Comparison of ENCODE assay signal across 15 cellular contexts in the genomic region with DNA sequence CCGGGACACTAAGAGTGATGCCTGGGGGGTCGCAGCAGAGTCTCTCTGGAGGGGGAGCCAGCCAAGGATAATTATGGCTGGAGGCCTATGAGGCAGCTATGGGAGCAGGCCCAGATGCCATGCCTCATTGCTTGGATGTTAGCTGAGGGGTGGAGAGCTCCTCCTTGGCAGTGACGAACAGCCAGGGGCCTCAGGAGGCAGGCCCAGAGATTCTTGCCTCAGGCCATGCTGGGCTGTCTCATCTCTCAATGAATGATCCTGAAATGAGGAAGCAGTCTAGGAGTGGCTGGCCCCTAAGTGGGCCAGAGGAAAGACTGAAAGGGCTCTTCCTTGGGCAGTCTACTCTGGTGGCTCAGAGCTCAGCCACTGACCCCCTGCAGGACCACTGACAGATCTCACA. TPM values are rescaled to one million over a fixed set of nuclear protein-coding genes. Genes with fewer than 3 reads are reported as not detected.
DNase-seq lines count a peak whose midpoint lies in the region; ATAC-seq and TF ChIP-seq lines count a peak whose summit lies in the region.
"Had no signal": no experiment of that assay in that cellular context is flagged by ENCODE, and none has a peak within 500 bp of the region (broad histone marks: within the 10 kb centered on the region; RNA-seq: fewer than 3 reads in every experiment).

No MANE protein-coding gene starts in this region.

- no peaks in the 10 kb centered on the region for H3K4me1 ChIP-seq in H9 (ENCODE audit: insufficient read depth, low read length)
- peaks cover 3% of the 10 kb centered on the region for H3K4me1 ChIP-seq in RWPE2 (ENCODE audit: insufficient read depth, poor library complexity, severe bottlenecking)
- peaks cover 13% of the 10 kb centered on the region for H3K4me1 ChIP-seq in foreskin keratinocyte
- no peaks in the 10 kb centered on the region for H3K4me1 ChIP-seq in right lobe of liver
- H3K4me1 ChIP-seq: colonic mucosa had no signal

- no peak overlapping the region for H3T11ph ChIP-seq in H9 (ENCODE audit: low read length)

- no peak overlapping the region for H2BK15ac ChIP-seq in H9 (ENCODE audit: low read depth, low read length)

- H3K27me3 ChIP-seq in H9 (ENCODE audit: insufficient read depth, low read length) (no peaks in the 10 kb centered on the region), RWPE2 (ENCODE audit: insufficient read depth, poor library complexity, severe bottlenecking) (no peaks in the 10 kb centered on the region), foreskin keratinocyte (no peaks in the 10 kb centered on the region), right lobe of liver (no peaks in the 10 kb centered on the region)
- H3K27me3 ChIP-seq: colonic mucosa had no signal

- H3K27me3 Mint-ChIP-seq in H9 (ENCODE audit: low read depth) (no peaks in the 10 kb centered on the region; the same call in 1 of the 2 replicates), T-helper 17 cell (no peaks in the 10 kb centered on the region)

- H2BK120ac ChIP-seq in H9 (ENCODE audit: low read depth, low read length, poor library complexity, severe bottlenecking): no peak overlapping the region

- no peaks in the 10 kb centered on the region for H3K36me3 Mint-ChIP-seq in H9 (ENCODE audit: insufficient read depth in 1 of 3, low read depth in 3 of 3)
- no peaks in the 10 kb centered on the region for H3K36me3 Mint-ChIP-seq in T-helper 17 cell (ENCODE audit: low read depth)

- H3K4me2 ChIP-seq in H9 (ENCODE audit: insufficient read depth, insufficient read length, low read length): no peak overlapping the region

- no peak overlapping the region for H3K56ac ChIP-seq in H9 (ENCODE audit: insufficient read length, low read depth, low read length)

- no peaks in the 10 kb centered on the region for H3K36me3 ChIP-seq in RWPE2 (ENCODE audit: low read depth)
- H3K36me3 ChIP-seq in right lobe of liver: no peaks in the 10 kb centered on the region
- H3K36me3 ChIP-seq: colonic mucosa, HAP-1 had no signal

- ATAC-seq in RWPE2 (ENCODE audit: low read depth) (peak; percentile 80), foreskin keratinocyte (peak; percentile 89), HG02642 (IDR thresholded peaks at IDR 0.05; ENCODE audit: poor library complexity, unreplicated experiment) (no peak), T-helper 17 cell (no peak), right lobe of liver (no peak)

- H3K4ac ChIP-seq in H9 (ENCODE audit: low read depth, low read length): no peak overlapping the region

- H3K9me3 ChIP-seq in H9 (ENCODE audit: control insufficient read depth, low read depth, low read length) (no peaks in the 10 kb centered on the region), RWPE2 (ENCODE audit: severe bottlenecking) (no peaks in the 10 kb centered on the region), T-helper 17 cell (ENCODE audit: control insufficient read depth, low read length, poor library complexity, severe bottlenecking) (no peaks in the 10 kb centered on the region), right lobe of liver (no peaks in the 10 kb centered on the region)
- H3K9me3 ChIP-seq: colonic mucosa, HAP-1 had no signal

- intact Hi-C loops in right lobe of liver (cut with DNase I): no loop called here

- no peaks in the 10 kb centered on the region for H3K23me2 ChIP-seq in H9 (ENCODE audit: insufficient read length, low read depth, low read length, poor library complexity, severe bottlenecking)

- H2BK20ac ChIP-seq in H9 (ENCODE audit: low read depth, low read length, poor library complexity, severe bottlenecking): no peak overlapping the region

- H3K14ac ChIP-seq in H9 (ENCODE audit: insufficient read depth, low read length): no peak overlapping the region

- no peaks in the 10 kb centered on the region for H4K20me1 ChIP-seq in H9 (ENCODE audit: control insufficient read depth, insufficient read depth, insufficient read length)

- H2BK12ac ChIP-seq in H9 (ENCODE audit: insufficient read length, low read depth, low read length): no peak overlapping the region

- H2AFZ ChIP-seq in H9 (ENCODE audit: low read length): no peak overlapping the region

- H3K79me2 ChIP-seq in H9 (ENCODE audit: insufficient read depth, low read length): no peaks in the 10 kb centered on the region

- H4K5ac ChIP-seq in H9 (ENCODE audit: insufficient read length, low read depth, low read length): no peak overlapping the region

- no peak overlapping the region for H4K91ac ChIP-seq in H9 (ENCODE audit: insufficient read length, low read depth, low read length)

- no peak overlapping the region for H2AK5ac ChIP-seq in H9 (ENCODE audit: insufficient read length, low read length)

- H3K23ac ChIP-seq in H9 (ENCODE audit: insufficient read length, low read depth, low read length): no peak overlapping the region

- H3K4me3 ChIP-seq in AG09309 (ENCODE audit: control insufficient read depth, low read depth, low read length) (no peak overlapping the region), RWPE2 (ENCODE audit: severe bottlenecking) (no peak overlapping the region), right lobe of liver (no peak overlapping the region)
- H3K4me3 ChIP-seq: colonic mucosa, HAP-1 had no signal

- H3K27ac ChIP-seq in H9 (ENCODE audit: insufficient read length, low read depth, low read length) (no peak overlapping the region), RWPE2 (ENCODE audit: poor library complexity, severe bottlenecking) (no peak overlapping the region), foreskin keratinocyte (no peak overlapping the region), right lobe of liver (no peak overlapping the region)
- H3K27ac ChIP-seq: colonic mucosa had no signal

- no peak for TF ChIP-seq POLR2A in right lobe of liver (IDR thresholded peaks at IDR 0.05)

- H3K18ac ChIP-seq in H9 (ENCODE audit: insufficient read length, low read depth, low read length): no peak overlapping the region

- no peaks in the 10 kb centered on the region for H3K79me1 ChIP-seq in H9 (ENCODE audit: insufficient read depth, low read depth, low read length, poor library complexity, severe bottlenecking)

- no peak overlapping the region for H2BK5ac ChIP-seq in H9 (ENCODE audit: insufficient read length, low read length)

- no peak overlapping the region for H4K8ac ChIP-seq in H9 (replicated peaks; ENCODE audit: insufficient read length, low read depth, low read length)

- TF ChIP-seq CTCF in AG09309 (IDR thresholded peaks at IDR 0.05; ENCODE audit: control insufficient read depth, insufficient read depth, low read depth, low read length, missing control alignments) (no peak), H9 (conservative IDR thresholded peaks at IDR 0.05) (no peak), RWPE2 (IDR thresholded peaks at IDR 0.05; ENCODE audit: poor library complexity, severe bottlenecking) (no peak), foreskin keratinocyte (conservative IDR thresholded peaks at IDR 0.05) (no peak), right lobe of liver (IDR thresholded peaks at IDR 0.05) (no peak)

- H3K4me3 Mint-ChIP-seq in H9: no peak overlapping the region
- no peak overlapping the region for H3K4me3 Mint-ChIP-seq in T-helper 17 cell

- WGBS in H9 (ENCODE audit: extremely low coverage, insufficient read length, low lambda C conversion rate): no CpG with 5 or more reads among the region's 3 CpGs
- 93% methylated on average over 3 of the region's 3 CpGs for WGBS in right lobe of liver (ENCODE audit: insufficient coverage, low coverage, low lambda C conversion rate, missing lambda C conversion rate)

- DNase-seq in AG09309 (ENCODE audit: low read depth) (peak; percentile 11), H9 (no peak), RWPE2 (ENCODE audit: low spot score) (no peak), foreskin keratinocyte (peak; percentile 44 to 76), DMS114 treated with DMSO at 0.1 percent for 48 hours (lab: John Stamatoyannopoulos, UW; ENCODE audit: unreplicated experiment) (no peak), T-helper 17 cell (no peak), right lobe of liver (no peak)
- DNase-seq: activated CD4-positive, alpha-beta T cell treated with anti-CD3 and anti-CD28 coated beads for 48 hours; activated naive CD4-positive, alpha-beta T cell treated with Interleukin-2 at 50 U/mL for 16 hours; colonic mucosa; NCI-H2081 treated with DMSO at 0.1 percent for 48 hours; NCI-H748 treated with DMSO at 0.1 percent for 48 hours; retina had no signal

- no peaks in the 10 kb centered on the region; a peak in 1 of 5 replicates for H3K9me3 Mint-ChIP-seq in H9

- no peak overlapping the region for H3K9ac ChIP-seq in H9 (ENCODE audit: extremely low read depth, insufficient read length, low read length)

- peak overlapping the region in 2 of 3 experiments; percentile 33 to 88; a peak in 2 of 7 replicates for H3K27ac Mint-ChIP-seq in H9
- no peak overlapping the region for H3K27ac Mint-ChIP-seq in T-helper 17 cell

- H3K4me1 Mint-ChIP-seq in H9 (peaks cover 35 to 39% of the 10 kb centered on the region in 2 experiments), T-helper 17 cell (peaks cover 4% of the 10 kb centered on the region)

RNA-seq across cellular contexts. Expression of gene KIF9, which starts 21.3 kb away (rescaled TPM):
- total RNA-seq in H9 (2021): 8.4 and 11.8 TPM in 2 replicates
- total RNA-seq in foreskin keratinocyte: 5.3 and 7.0 TPM in 2 replicates
- polyA plus RNA-seq in foreskin keratinocyte: 9.7 TPM in 2 replicates
- total RNA-seq in T-helper 17 cell: 10 to 100 TPM; 15.3 to 24.6 TPM
- total RNA-seq in right lobe of liver: 1 to 10 TPM; 2.1 to 4.7 (median 3.2) TPM

RNA-seq across cellular contexts. Expression of gene KLHL18, which starts 21.4 kb away (rescaled TPM):
- total RNA-seq in H9 (2021): 49.3 and 55.3 TPM in 2 replicates
- total RNA-seq in foreskin keratinocyte: 20.0 and 20.1 TPM in 2 replicates
- polyA plus RNA-seq in foreskin keratinocyte: 11.7 and 13.1 TPM in 2 replicates
- total RNA-seq in T-helper 17 cell: 10 to 100 TPM; 47.0 to 50.8 TPM
- 10 to 100 TPM in 1 of 6 experiments, 1 to 10 TPM in 5; 4.3 to 11.4 (median 8.1) TPM for total RNA-seq in right lobe of liver

Comparison
In these comparisons a context has a peak if more than half of its experiments do, and no peak if none do; other contexts are left out.
1. DNase-seq: peak in AG09309 (single experiment) and foreskin keratinocyte (2 of 2); none in H9 (single experiment), RWPE2 (single experiment), DMS114 treated with DMSO at 0.1 percent for 48 hours (single experiment), T-helper 17 cell (0 of 3) and right lobe of liver (0 of 3).
2. ATAC-seq: peak in RWPE2 (single experiment) and foreskin keratinocyte (single experiment); none in HG02642 (single experiment), T-helper 17 cell (single experiment) and right lobe of liver (0 of 4).